ENCODE assay signal across 8 cellular contexts in the genomic region with DNA sequence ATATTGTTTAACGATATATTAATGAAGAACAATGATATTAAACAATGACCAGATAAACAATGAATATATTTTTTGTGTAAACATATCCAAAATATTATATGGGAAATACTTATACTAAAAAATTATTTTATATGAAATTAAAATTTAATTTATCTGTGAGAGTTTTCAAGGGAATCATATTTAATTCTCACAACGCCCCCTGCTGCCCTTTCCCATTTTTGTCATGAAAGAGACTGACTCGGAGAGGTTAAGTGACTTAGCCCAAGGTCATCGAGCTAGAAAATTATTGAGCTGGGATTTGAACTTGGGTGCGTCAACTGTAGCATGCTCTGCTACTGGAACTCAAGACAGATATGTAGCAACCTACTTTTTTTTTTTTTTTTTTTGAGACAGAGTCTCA.
A peak's percentile ranks its signal among the peaks of the same experiment; 100 is the strongest.
DNase-seq lines count a peak whose midpoint lies in the region; ATAC-seq and TF ChIP-seq lines count a peak whose summit lies in the region.

No MANE protein-coding gene starts in this region.

- POLR2A ChIA-PET in AG04449 (lab: Yijun Ruan, JAX), result no interaction called here

- H3K36me3 ChIP-seq in WERI-Rb-1, result no peaks in the 10 kb centered on the region

- H3K27me3 ChIP-seq in WERI-Rb-1 (ENCODE audit: insufficient read depth, low read depth, severe bottlenecking), result no peaks in the 10 kb centered on the region

- peak overlapping the region; percentile 88 for H3K27ac ChIP-seq in WERI-Rb-1

- DNase-seq in AG04449 (ENCODE audit: low read depth, low spot score) (no peak), GM12865 (ENCODE audit: low read depth) (peak; percentile 31), WERI-Rb-1 (peak; percentile 68), glomerular visceral epithelial cell (ENCODE audit: extremely low spot score) (peak; percentile 27), NCI-H345 (lab: John Stamatoyannopoulos, UW) (no peak), NCI-H1105 (lab: John Stamatoyannopoulos, UW) (no peak), AG08395 (ENCODE audit: low spot score) (no peak)

- CTCF ChIA-PET in AG04449 (lab: Yijun Ruan, JAX), result interaction anchor here (1.1 to 7.8 kb wide), 11 partner anchors 7 to 204 kb away, joined by 3 to 78 read pairs (median 9); a partner anchor contains a TSS

- H3K9me3 ChIP-seq in WERI-Rb-1 (ENCODE audit: severe bottlenecking), result peaks cover 3% of the 10 kb centered on the region

- H3K4me3 ChIP-seq in AG04449 (ENCODE audit: low read depth, low read length) (no peak overlapping the region), GM12865 (ENCODE audit: low read depth, low read length) (no peak overlapping the region), WERI-Rb-1 (ENCODE audit: low read depth, low read length) (no peak overlapping the region)

- ATAC-seq in GM18519 (IDR thresholded peaks at IDR 0.05; ENCODE audit: low FRiP score, unreplicated experiment), result no peak

- TF ChIP-seq CTCF in AG04449 (IDR thresholded peaks at IDR 0.05; ENCODE audit: insufficient read depth, low read length, missing control alignments) (peak; percentile 10), GM12865 (IDR thresholded peaks at IDR 0.05; ENCODE audit: insufficient read depth, low read depth, low read length, missing control alignments) (peak; percentile 31), WERI-Rb-1 (IDR thresholded peaks at IDR 0.05; ENCODE audit: low read depth, low read length) (peak; percentile 40)

Comparison
In these comparisons a context has a peak if more than half of its experiments do, and no peak if none do; other contexts are left out.
1. DNase-seq: peak in GM12865 (single experiment), WERI-Rb-1 (single experiment) and glomerular visceral epithelial cell (single experiment); none in AG04449 (single experiment), NCI-H345 (single experiment), NCI-H1105 (single experiment) and AG08395 (single experiment).
2. Peak in every context shown above with its lines, with median percentiles within 50 percentile points of each other: CTCF ChIP-seq.